ENCODE assay signal across 13 cellular contexts in genomic region chr7:87476179-87476557, GRCh38. TPM values are rescaled to one million over a fixed set of nuclear protein-coding genes. Genes with fewer than 3 reads are reported as not detected.
A peak's percentile ranks its signal among the peaks of the same experiment; 100 is the strongest.
DNase-seq lines count a peak whose midpoint lies in the region; ATAC-seq and TF ChIP-seq lines count a peak whose summit lies in the region.
"Had no signal": no experiment of that assay in that cellular context is flagged by ENCODE, and none has a peak within 500 bp of the region (broad histone marks: within the 10 kb centered on the region; RNA-seq: fewer than 3 reads in every experiment).

No MANE protein-coding gene starts in this region.

- no peaks in the 10 kb centered on the region for H4K20me1 ChIP-seq in GM23338 (replicated peaks; ENCODE audit: insufficient read depth)

- ATAC-seq in GM23338 (peak; percentile 16), HG02852 (IDR thresholded peaks at IDR 0.05; ENCODE audit: unreplicated experiment) (no peak), HG03196 (IDR thresholded peaks at IDR 0.05; ENCODE audit: unreplicated experiment) (no peak)
- ATAC-seq in stimulated activated memory B cell treated with anti-CD40 and anti-IgM and Interleukin-4, amounts not matched to agents 10 μg/mL and 1 μg/mL and 100 μg/mL, for 72 hours: no peak
- no peak for ATAC-seq in effector memory CD8-positive, alpha-beta T cell (replicated peaks)
- ATAC-seq: stimulated activated naive CD8-positive, alpha-beta T cell treated with anti-CD3 and anti-CD28 coated beads, Interleukin-15, Interleukin-2, amounts not matched to agents 100 U/mL and 50 U/mL, for 24 hours had no signal

- no peak for DNase-seq in GM23338 (ENCODE audit: low spot score)
- no peak for DNase-seq in effector memory CD8-positive, alpha-beta T cell
- DNase-seq: effector CD4-positive, alpha-beta T cell; NCI-H774; T1000 had no signal

- H3K27me3 ChIP-seq in GM23338 (ENCODE audit: insufficient read depth) (peaks cover 41% of the 10 kb centered on the region), liver (ENCODE audit: control insufficient read depth in 4 of 4, insufficient read depth in 4 of 4, low read length in 3 of 4) (no peaks in the 10 kb centered on the region)

- H3K27ac ChIP-seq in GM23338 (ENCODE audit: low read depth): no peak overlapping the region
- H3K27ac ChIP-seq in liver (ENCODE audit: low read depth in 1 of 2, low read length in 2 of 2): peak overlapping the region; percentile 79 to 98

- no peaks in the 10 kb centered on the region for H3K9me3 Mint-ChIP-seq in GM23338
- H3K9me3 Mint-ChIP-seq in activated naive CD8-positive, alpha-beta T cell (ENCODE audit: low read depth): no peaks in the 10 kb centered on the region
- no peaks in the 10 kb centered on the region for H3K9me3 Mint-ChIP-seq in stimulated activated memory B cell treated with anti-CD40 and anti-IgM and Interleukin-4, amounts not matched to agents 10 μg/mL and 1 μg/mL and 100 μg/mL, for 72 hours
- H3K9me3 Mint-ChIP-seq in effector memory CD8-positive, alpha-beta T cell: no peaks in the 10 kb centered on the region

- peaks cover 9% of the 10 kb centered on the region for H3K4me1 Mint-ChIP-seq in GM23338
- H3K4me1 Mint-ChIP-seq in activated naive CD8-positive, alpha-beta T cell (ENCODE audit: low read depth): peaks cover 15% of the 10 kb centered on the region
- peaks cover 29% of the 10 kb centered on the region for H3K4me1 Mint-ChIP-seq in stimulated activated memory B cell treated with anti-CD40 and anti-IgM and Interleukin-4, amounts not matched to agents 10 μg/mL and 1 μg/mL and 100 μg/mL, for 72 hours
- peaks cover 0 to 4% of the 10 kb centered on the region in 2 donors for H3K4me1 Mint-ChIP-seq in effector memory CD8-positive, alpha-beta T cell (ENCODE audit: low read depth in 2 of 2)

- peak overlapping the region; percentile 94 for H3K4me2 ChIP-seq in GM23338

- peaks cover 14% of the 10 kb centered on the region for H3K4me1 ChIP-seq in GM23338 (ENCODE audit: insufficient read depth)
- peaks cover 1 to 39% (median 7%) of the 10 kb centered on the region in 4 donors for H3K4me1 ChIP-seq in liver (ENCODE audit: control insufficient read depth in 4 of 4, insufficient read depth in 4 of 4, low read length in 3 of 4)

- H3K36me3 ChIP-seq in GM23338 (ENCODE audit: insufficient read depth) (no peaks in the 10 kb centered on the region), liver (ENCODE audit: control insufficient read depth in 4 of 4, insufficient read depth in 3 of 4, low read depth in 1 of 4, low read length in 3 of 4) (peaks cover 0 to 2% (median 0%) of the 10 kb centered on the region in 4 donors)

- no peaks in the 10 kb centered on the region for H3K36me3 Mint-ChIP-seq in GM23338 (ENCODE audit: low read depth)
- H3K36me3 Mint-ChIP-seq in activated naive CD8-positive, alpha-beta T cell: no peaks in the 10 kb centered on the region
- H3K36me3 Mint-ChIP-seq in stimulated activated memory B cell treated with anti-CD40 and anti-IgM and Interleukin-4, amounts not matched to agents 10 μg/mL and 1 μg/mL and 100 μg/mL, for 72 hours: no peaks in the 10 kb centered on the region
- no peaks in the 10 kb centered on the region for H3K36me3 Mint-ChIP-seq in effector memory CD8-positive, alpha-beta T cell (ENCODE audit: insufficient read depth)

- WGBS in liver: 66% methylated on average over 8 of the region's 8 CpGs

- H3K79me2 ChIP-seq in GM23338 (replicated peaks; ENCODE audit: insufficient read depth): no peaks in the 10 kb centered on the region

- no peaks in the 10 kb centered on the region for H3K9me3 ChIP-seq in liver (ENCODE audit: control insufficient read depth in 4 of 4, low read length in 3 of 4)

- H3K27me3 Mint-ChIP-seq in GM23338 (ENCODE audit: insufficient read depth, low read depth, poor library complexity): peaks cover 23% of the 10 kb centered on the region
- peaks cover 25% of the 10 kb centered on the region for H3K27me3 Mint-ChIP-seq in activated naive CD8-positive, alpha-beta T cell
- H3K27me3 Mint-ChIP-seq in stimulated activated memory B cell treated with anti-CD40 and anti-IgM and Interleukin-4, amounts not matched to agents 10 μg/mL and 1 μg/mL and 100 μg/mL, for 72 hours: no peaks in the 10 kb centered on the region
- peaks cover 23 to 31% of the 10 kb centered on the region in 2 donors for H3K27me3 Mint-ChIP-seq in effector memory CD8-positive, alpha-beta T cell

- TF ChIP-seq CTCF in GM23338 (conservative IDR thresholded peaks at IDR 0.05; ENCODE audit: low read depth in 2 of 2) (no peak), liver (IDR thresholded peaks at IDR 0.05; ENCODE audit: low read depth, low read length, missing input control) (no peak)

- H3K4me3 Mint-ChIP-seq in GM23338: peak overlapping the region; percentile 67
- H3K4me3 Mint-ChIP-seq in activated naive CD8-positive, alpha-beta T cell: peak overlapping the region; percentile 60
- H3K4me3 Mint-ChIP-seq in stimulated activated memory B cell treated with anti-CD40 and anti-IgM and Interleukin-4, amounts not matched to agents 10 μg/mL and 1 μg/mL and 100 μg/mL, for 72 hours: peak overlapping the region; percentile 68
- H3K4me3 Mint-ChIP-seq in effector memory CD8-positive, alpha-beta T cell: peak overlapping the region in 1 of 2 donors; percentile 47

- H3K9ac ChIP-seq in liver (ENCODE audit: low read depth in 1 of 2, low read length in 2 of 2): no peak overlapping the region

- H3K9me2 ChIP-seq in GM23338 (ENCODE audit: insufficient read depth): no peaks in the 10 kb centered on the region

- no peak for TF ChIP-seq RAD21 in liver (IDR thresholded peaks at IDR 0.05)

- H2AFZ ChIP-seq in GM23338: peak overlapping the region; percentile 100

- H3K4me3 ChIP-seq in GM23338 (peak overlapping the region; percentile 66), liver (ENCODE audit: low read depth in 1 of 3, low read length in 3 of 3) (peak overlapping the region in 2 of 3 donors; percentile 48 to 56)

- no peaks in the 10 kb centered on the region for H3F3A ChIP-seq in GM23338 (replicated peaks; ENCODE audit: low read depth)

- no peak overlapping the region for H3K27ac Mint-ChIP-seq in GM23338
- H3K27ac Mint-ChIP-seq in activated naive CD8-positive, alpha-beta T cell: no peak overlapping the region
- peak overlapping the region; percentile 86 for H3K27ac Mint-ChIP-seq in stimulated activated memory B cell treated with anti-CD40 and anti-IgM and Interleukin-4, amounts not matched to agents 10 μg/mL and 1 μg/mL and 100 μg/mL, for 72 hours
- no peak overlapping the region for H3K27ac Mint-ChIP-seq in effector memory CD8-positive, alpha-beta T cell

TF ChIP-seq in GM23338, 12 proteins besides CTCF, POLR2A, EP300 and RAD21 (continues in another document):
- TF ChIP-seq STAT1 (IDR thresholded peaks at IDR 0.05; ENCODE audit: unreplicated experiment) (no peak), EZH2 (IDR thresholded peaks at IDR 0.05; ENCODE audit: low read depth, unreplicated experiment) (no peak), NANOG (IDR thresholded peaks at IDR 0.05; ENCODE audit: borderline replicate concordance) (no peak), CREB1 (CRISPR knock-in tag; IDR thresholded peaks at IDR 0.05; ENCODE audit: low read depth) (no peak), ETS1 (IDR thresholded peaks at IDR 0.05) (no peak), ZNF331 (CRISPR knock-in tag; IDR thresholded peaks at IDR 0.05; ENCODE audit: low read depth) (no peak)

TF ChIP-seq in liver, 16 proteins besides CTCF, POLR2A, EP300 and RAD21 (continues in another document):
- TF ChIP-seq NR2F2 (IDR thresholded peaks at IDR 0.05) (no peak), FOXA2 (IDR thresholded peaks at IDR 0.05) (no peak), SP1 (IDR thresholded peaks at IDR 0.05) (no peak), ATF3 (IDR thresholded peaks at IDR 0.05) (no peak), RXRA (IDR thresholded peaks at IDR 0.05) (no peak), TAF1 (conservative IDR thresholded peaks at IDR 0.05) (no peak), ZBTB33 (IDR thresholded peaks at IDR 0.05) (no peak), MAX (IDR thresholded peaks at IDR 0.05) (no peak), FOXA1 (IDR thresholded peaks at IDR 0.05) (no peak), GABPA (IDR thresholded peaks at IDR 0.05 in 1 of 2, conservative IDR thresholded peaks at IDR 0.05 in 1 of 2) (no peak), JUND (IDR thresholded peaks at IDR 0.05) (no peak), YY1 (IDR thresholded peaks at IDR 0.05) (no peak)

RNA-seq across cellular contexts. Expression of gene ABCB4, which starts 0.7 kb away (rescaled TPM):
- 1.2 and 3.0 TPM in 2 replicates for total RNA-seq in GM23338 (2014; rRNA removed; shearing (Covaris generic))
- polyA plus RNA-seq in GM23338 (2016; fragmentation: Nextera tagmentation; extraction: Ambion mirVana) (1.0 and 1.5 TPM in 2 replicates), liver (10 to 100 TPM; 61.5 to 93.8 TPM)
- total RNA-seq in liver: 100 to 1,000 TPM in 1 of 2 donors, 1 to 10 TPM in 1; 6.7 to 409 TPM
- total RNA-seq: LHCN-M2 had no signal
- polyA plus RNA-seq: keratinocyte had no signal
